In the genomic region with DNA sequence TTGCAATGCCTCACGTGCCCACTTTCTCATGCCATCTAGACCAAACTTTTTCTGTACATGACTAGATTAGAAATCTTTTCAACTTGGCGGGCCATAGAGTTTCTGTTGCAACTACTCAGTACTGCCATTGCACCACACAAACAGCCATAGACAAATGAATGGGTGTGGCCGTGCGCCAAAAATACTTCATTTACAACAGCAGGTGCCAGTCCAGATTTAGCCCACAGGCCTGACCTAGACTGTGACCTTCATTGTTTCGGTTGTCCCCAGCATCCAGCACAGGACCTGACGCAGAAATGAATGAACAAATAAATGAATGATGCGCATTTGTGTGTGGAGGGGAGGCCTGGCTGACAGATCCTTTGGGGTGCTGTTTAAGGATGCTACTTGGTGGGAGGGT, we compare ENCODE assay signal across 20 cellular contexts. TPM values are rescaled to one million over a fixed set of nuclear protein-coding genes. Genes with fewer than 3 reads are reported as not detected.
DNase-seq lines count a peak whose midpoint lies in the region; ATAC-seq and TF ChIP-seq lines count a peak whose summit lies in the region.
"Had no signal": no experiment of that assay in that cellular context is flagged by ENCODE, and none has a peak within 500 bp of the region (broad histone marks: within the 10 kb centered on the region; RNA-seq: fewer than 3 reads in every experiment).

No MANE protein-coding gene starts in this region.

- in situ Hi-C loops in KBM-7 (cut with MboI; ENCODE audit: low pct_unique_long_range_greater_than_20kb, low sequenced_read_pairs) = no loop called here

- H3K27me3 ChIP-seq in PC-9 (ENCODE audit: insufficient read depth, low read depth) (no peaks in the 10 kb centered on the region), suprapubic skin (no peaks in the 10 kb centered on the region)
- H3K27me3 ChIP-seq: gastroesophageal sphincter had no signal

- no peak overlapping the region for H3K4me3 ChIP-seq in PC-9
- H3K4me3 ChIP-seq in suprapubic skin = no peak overlapping the region
- H3K4me3 ChIP-seq: coronary artery, gastroesophageal sphincter had no signal

- POLR2A ChIA-PET in PC-9 (lab: Charles Lee; ENCODE audit: unreplicated experiment) = no interaction called here

- H3K36me3 ChIP-seq in PC-9 (ENCODE audit: low read depth) (peaks cover 85% of the 10 kb centered on the region), suprapubic skin (peaks cover 39% of the 10 kb centered on the region)

- H3K27ac ChIP-seq in PC-9 (peak overlapping the region; percentile 23; the same call in 1 of the 2 replicates), suprapubic skin (no peak overlapping the region)

- no peak overlapping the region for H2AFZ ChIP-seq in PC-9

- H3K9me2 ChIP-seq in PC-9 (ENCODE audit: insufficient read depth) = no peaks in the 10 kb centered on the region

- WGBS in suprapubic skin = 77% methylated on average over 7 of the region's 7 CpGs

- no peak for TF ChIP-seq CTCF in PC-9 (conservative IDR thresholded peaks at IDR 0.05)
- no peak for TF ChIP-seq CTCF in suprapubic skin (IDR thresholded peaks at IDR 0.05)

- DNase-seq in A172 (ENCODE audit: low spot score) (peak; percentile 40), PC-9 (no peak), lung microvascular endothelial cell (ENCODE audit: low read depth in 2 of 2) (peak; percentile 59 to 95), GOT3 (lab: John Stamatoyannopoulos, UW) (no peak), suprapubic skin (ENCODE audit: low spot score in 2 of 2) (no peak), KBM-7 (no peak)
- DNase-seq: activated CD4-positive, alpha-beta memory T cell treated with anti-CD3 and anti-CD28 coated beads, Interleukin-2, amount 10 ng/mL, durations not matched to agents 7 days and 5 days; activated T-cell treated with anti-CD3 and anti-CD28 coated beads, Interleukin-2, amount 50 U/mL, for 4 hours; CD4-positive, CD25-positive, alpha-beta regulatory T cell; DMS53; IMR-90; natural killer cell; NCI-H1048; NCI-H526 treated with DMSO at 0.1 percent for 48 hours; stimulated activated CD4-positive, alpha-beta T cell treated with anti-CD3 and anti-CD28 coated beads, Interleukin-12 subunit alpha, Interleukin-12 subunit beta, amount 100 ng/mL, for 4 hours; stimulated activated naive CD4-positive, alpha-beta T cell treated with Interleukin-2 at 50 U/mL for 16 hours had no signal

- H4K20me1 ChIP-seq in PC-9 (ENCODE audit: insufficient read depth) = peaks cover 87% of the 10 kb centered on the region

- peaks cover 96% of the 10 kb centered on the region for H3F3A ChIP-seq in PC-9 (ENCODE audit: insufficient read depth, low read depth)

- peak; percentile 83 for ATAC-seq in GM19324 (IDR thresholded peaks at IDR 0.05; ENCODE audit: low FRiP score, unreplicated experiment)
- ATAC-seq in GM18909 (IDR thresholded peaks at IDR 0.05; ENCODE audit: poor library complexity, unreplicated experiment) = no peak
- ATAC-seq: activated T-cell treated with anti-CD3 and anti-CD28 coated beads, Interleukin-2, amount 50 U/mL, for 4 hours; gastroesophageal sphincter; natural killer cell had no signal

- H3K4me2 ChIP-seq in PC-9 = no peak overlapping the region

- CTCF ChIA-PET in PC-9 (lab: Charles Lee) = no interaction called here

- no TSS peak for BruUV-seq in PC-9 (replicated peaks; lab: Mats Ljungman, UMichigan)

- TF ChIP-seq EP300 in suprapubic skin (IDR thresholded peaks at IDR 0.05) = no peak

- TF ChIP-seq POLR2A in suprapubic skin (IDR thresholded peaks at IDR 0.05) = no peak

- H3K4me1 ChIP-seq in PC-9 (replicated peaks; ENCODE audit: insufficient read depth) (no peaks in the 10 kb centered on the region), suprapubic skin (peaks cover 19% of the 10 kb centered on the region)

- H3K79me2 ChIP-seq in PC-9 (ENCODE audit: low read depth) = peaks cover 34% of the 10 kb centered on the region; the same call in 1 of the 2 replicates

- intact Hi-C loops in PC-9 (cut with micrococcal nuclease; ENCODE audit: unreplicated experiment) = loop anchor here (10.0 kb wide), 1 partner anchor 506 kb away; the partner anchor contains the start of gene NXPH3

- H3K9me3 ChIP-seq in PC-9 (ENCODE audit: insufficient read depth, low read depth) = no peaks in the 10 kb centered on the region
- no peaks in the 10 kb centered on the region for H3K9me3 ChIP-seq in suprapubic skin
- H3K9me3 ChIP-seq: gastroesophageal sphincter had no signal

RNA-seq across cellular contexts. Expression of gene PDK2, which starts 14.3 kb away (rescaled TPM):
- total RNA-seq in A172 (2014; rRNA removed; shearing (Covaris generic)) = 13.7 and 13.9 TPM in 2 replicates
- 38.6 and 58.7 TPM in 2 replicates for total RNA-seq in PC-9 (2021)
- 11.6 and 13.3 TPM in 2 replicates for total RNA-seq in lung microvascular endothelial cell
- total RNA-seq in suprapubic skin = 100 to 1,000 TPM in 2 of 4 donors, 10 to 100 TPM in 2; 33.2 to 114 (median 69.6) TPM

RNA-seq across cellular contexts. Expression of gene ITGA3, which starts 24.9 kb away (rescaled TPM):
- total RNA-seq in A172 (2014; rRNA removed; shearing (Covaris generic)) = 839 and 951 TPM in 2 replicates
- total RNA-seq in PC-9 (2021) (291 and 327 TPM in 2 replicates), lung microvascular endothelial cell (112 and 162 TPM in 2 replicates), suprapubic skin (100 to 1,000 TPM in 3 of 4 donors, 10 to 100 TPM in 1; 85.9 to 229 (median 198) TPM)

RNA-seq across cellular contexts. Expression of gene SAMD14, which starts 49.1 kb away (rescaled TPM):
- total RNA-seq in A172 (2014; rRNA removed; shearing (Covaris generic)) = 0.50 and 0.62 TPM in 2 replicates
- 0.17 and 0.73 TPM in 2 replicates for total RNA-seq in PC-9 (2021)
- 3.2 and 3.5 TPM in 2 replicates for total RNA-seq in lung microvascular endothelial cell
- total RNA-seq in suprapubic skin = under 1 TPM in 1 of 4 donors, not detected in 3; 0.68 TPM

Comparison
In these comparisons a context has a peak if more than half of its experiments do, and no peak if none do; other contexts are left out.
1. DNase-seq: peak in A172 (single experiment) and lung microvascular endothelial cell (2 of 2); none in PC-9 (0 of 2), GOT3 (single experiment), suprapubic skin (0 of 2) and KBM-7 (single experiment).